ENCODE assay signal across 33 cellular contexts in genomic region chr4:109004431-109004830, GRCh38.
"Had no signal": no experiment of that assay in that cellular context is flagged by ENCODE, and none has a peak within 500 bp of the region (broad histone marks: within the 10 kb centered on the region; RNA-seq: fewer than 3 reads in every experiment).

No MANE protein-coding gene starts in this region.

- H3K4me3 ChIP-seq: adrenal gland, body of pancreas, esophagus muscularis mucosa, gastroesophageal sphincter, heart right ventricle had no signal

- FAIRE-seq: colon had no signal

- H3K27me3 Mint-ChIP-seq: activated CD4-positive, alpha-beta memory T cell treated with anti-CD3 and anti-CD28 coated beads for 36 hours; activated CD4-positive, alpha-beta T cell treated with anti-CD3 and anti-CD28 coated beads for 36 hours; activated CD4-positive, alpha-beta T cell treated with anti-CD3 and anti-CD28 coated beads, Interleukin-2, amount 10 ng/mL, durations not matched to agents 24 days and 14 days; activated naive CD4-positive, alpha-beta T cell treated with anti-CD3 and anti-CD28 coated beads, Interleukin-2, amount 50 U/mL, for 24 hours; activated naive CD8-positive, alpha-beta T cell treated with anti-CD3 and anti-CD28 coated beads for 36 hours; activated naive CD8-positive, alpha-beta T cell treated with anti-CD3 and anti-CD28 coated beads, Interleukin-2, amount 50 U/mL, for 24 hours; effector memory CD8-positive, alpha-beta T cell had no signal

- H3K9me3 ChIP-seq: adrenal gland, body of pancreas, esophagus muscularis mucosa, gastroesophageal sphincter had no signal

- H3K27ac Mint-ChIP-seq: activated CD4-positive, alpha-beta memory T cell treated with anti-CD3 and anti-CD28 coated beads for 36 hours; activated CD4-positive, alpha-beta T cell treated with anti-CD3 and anti-CD28 coated beads for 36 hours; activated CD4-positive, alpha-beta T cell treated with anti-CD3 and anti-CD28 coated beads, Interleukin-2, amount 10 ng/mL, durations not matched to agents 24 days and 14 days; activated CD8-positive, alpha-beta memory T cell treated with anti-CD3 and anti-CD28 coated beads, Interleukin-2, amount 10 ng/mL, durations not matched to agents 7 days and 5 days; activated CD8-positive, alpha-beta T cell treated with anti-CD3 and anti-CD28 coated beads, Interleukin-2, amount 10 ng/mL, durations not matched to agents 7 days and 5 days; activated naive CD4-positive, alpha-beta T cell treated with anti-CD3 and anti-CD28 coated beads for 36 hours; activated naive CD4-positive, alpha-beta T cell treated with anti-CD3 and anti-CD28 coated beads, Interleukin-2, amount 50 U/mL, for 24 hours; activated naive CD8-positive, alpha-beta T cell treated with anti-CD3 and anti-CD28 coated beads for 36 hours; activated naive CD8-positive, alpha-beta T cell treated with anti-CD3 and anti-CD28 coated beads, Interleukin-2, amount 50 U/mL, for 24 hours; activated T-helper 1 cell treated with anti-CD3 and anti-CD28 coated beads, Interleukin-12 subunit alpha, Interleukin-12 subunit beta, Interleukin-2, Interleukin-4 antibody, amounts not matched to agents 30 ng/mL and 10 ng/mL and 1 ng/mL, durations not matched to agents 14 hours and 24 hours and 36 hours; activated T-helper 2 cell treated with anti-CD3 and anti-CD28 coated beads, Interferon-gamma antibody, Interleukin-2, Interleukin-4, amounts not matched to agents 10 μg/mL and 5 μg/mL and 100 μg/mL, durations not matched to agents 14 hours and 24 hours and 36 hours; effector memory CD8-positive, alpha-beta T cell had no signal

- H3K4me1 ChIP-seq: adrenal gland, body of pancreas, esophagus muscularis mucosa, gastroesophageal sphincter, heart right ventricle had no signal

- DNase-seq: activated CD4-positive, alpha-beta memory T cell treated with anti-CD3 and anti-CD28 coated beads for 36 hours; activated CD4-positive, alpha-beta T cell treated with anti-CD3 and anti-CD28 coated beads for 36 hours; activated CD4-positive, alpha-beta T cell treated with anti-CD3 and anti-CD28 coated beads, Interleukin-2, amount 10 ng/mL, durations not matched to agents 24 days and 14 days; activated CD4-positive, CD25-positive, alpha-beta regulatory T cell; activated CD4-positive, CD25-positive, alpha-beta regulatory T cell treated with anti-CD3 and anti-CD28 coated beads, Interleukin-2, amount 50 U/mL, for 72 hours; activated CD8-positive, alpha-beta memory T cell treated with anti-CD3 and anti-CD28 coated beads, Interleukin-2, amount 10 ng/mL, durations not matched to agents 7 days and 5 days; activated CD8-positive, alpha-beta memory T cell treated with anti-CD3 and anti-CD28 coated beads, Interleukin-2, amount 50 U/mL, for 4 hours; activated CD8-positive, alpha-beta T cell treated with anti-CD3 and anti-CD28 coated beads, Interleukin-2, amount 10 ng/mL, durations not matched to agents 7 days and 5 days; activated effector memory CD4-positive, alpha-beta T cell treated with anti-CD3 and anti-CD28 coated beads, Interleukin-2, amount 50 U/mL, for 16 hours; activated naive CD4-positive, alpha-beta T cell treated with anti-CD3 and anti-CD28 coated beads for 36 hours; activated naive CD8-positive, alpha-beta T cell treated with anti-CD3 and anti-CD28 coated beads for 36 hours; activated naive CD8-positive, alpha-beta T cell treated with anti-CD3 and anti-CD28 coated beads, Interleukin-2, amount 50 U/mL, for 24 hours; activated T-cell treated with anti-CD3 and anti-CD28 coated beads, Interleukin-2, amount 50 U/mL, for 1 hour; activated T-cell treated with anti-CD3 and anti-CD28 coated beads, Interleukin-2, amount 50 U/mL, for 48 hours; adrenal gland; amygdala; aorta; body of pancreas; cortex of kidney; dermis blood vessel endothelial cell; effector CD4-positive, alpha-beta T cell; effector memory CD8-positive, alpha-beta T cell; erythroblast; foreskin keratinocyte; heart right ventricle; T1000; WERI-Rb-1 had no signal

- H3K27me3 ChIP-seq: adrenal gland, body of pancreas, esophagus muscularis mucosa, gastroesophageal sphincter, heart right ventricle had no signal

- H3K27ac ChIP-seq: adrenal gland, body of pancreas, esophagus muscularis mucosa, gastroesophageal sphincter, heart right ventricle, WERI-Rb-1 had no signal

- H3K9me3 Mint-ChIP-seq: activated CD4-positive, alpha-beta memory T cell treated with anti-CD3 and anti-CD28 coated beads for 36 hours; activated CD4-positive, alpha-beta T cell treated with anti-CD3 and anti-CD28 coated beads, Interleukin-2, amount 10 ng/mL, durations not matched to agents 24 days and 14 days; activated naive CD4-positive, alpha-beta T cell treated with anti-CD3 and anti-CD28 coated beads for 36 hours; activated naive CD4-positive, alpha-beta T cell treated with anti-CD3 and anti-CD28 coated beads, Interleukin-2, amount 50 U/mL, for 24 hours; activated naive CD8-positive, alpha-beta T cell treated with anti-CD3 and anti-CD28 coated beads for 36 hours; activated naive CD8-positive, alpha-beta T cell treated with anti-CD3 and anti-CD28 coated beads, Interleukin-2, amount 50 U/mL, for 24 hours; activated T-helper 1 cell treated with anti-CD3 and anti-CD28 coated beads, Interleukin-12 subunit alpha, Interleukin-12 subunit beta, Interleukin-2, Interleukin-4 antibody, amounts not matched to agents 30 ng/mL and 10 ng/mL and 1 ng/mL, durations not matched to agents 14 hours and 24 hours and 36 hours; activated T-helper 2 cell treated with anti-CD3 and anti-CD28 coated beads, Interferon-gamma antibody, Interleukin-2, Interleukin-4, amounts not matched to agents 10 μg/mL and 5 μg/mL and 100 μg/mL, durations not matched to agents 14 hours and 24 hours and 36 hours; effector memory CD8-positive, alpha-beta T cell had no signal

- H3K4me1 Mint-ChIP-seq: activated naive CD4-positive, alpha-beta T cell treated with anti-CD3 and anti-CD28 coated beads, Interleukin-2, amount 50 U/mL, for 24 hours had no signal

- H3K36me3 ChIP-seq: adrenal gland, esophagus muscularis mucosa, gastroesophageal sphincter, heart right ventricle, WERI-Rb-1 had no signal

- ATAC-seq: activated CD4-positive, alpha-beta T cell treated with anti-CD3 and anti-CD28 coated beads for 36 hours; activated CD8-positive, alpha-beta memory T cell treated with anti-CD3 and anti-CD28 coated beads, Interleukin-2, amount 10 ng/mL, durations not matched to agents 7 days and 5 days; activated CD8-positive, alpha-beta T cell treated with anti-CD3 and anti-CD28 coated beads, Interleukin-2, amount 10 ng/mL, durations not matched to agents 7 days and 5 days; activated naive CD8-positive, alpha-beta T cell treated with anti-CD3 and anti-CD28 coated beads, Interleukin-2, amount 50 U/mL, for 24 hours; body of pancreas; effector memory CD8-positive, alpha-beta T cell; gastroesophageal sphincter; heart right ventricle had no signal

- H3K4me3 Mint-ChIP-seq: activated CD4-positive, alpha-beta memory T cell treated with anti-CD3 and anti-CD28 coated beads for 36 hours; activated CD4-positive, alpha-beta T cell treated with anti-CD3 and anti-CD28 coated beads for 36 hours; activated CD4-positive, alpha-beta T cell treated with anti-CD3 and anti-CD28 coated beads, Interleukin-2, amount 10 ng/mL, durations not matched to agents 24 days and 14 days; activated CD8-positive, alpha-beta memory T cell treated with anti-CD3 and anti-CD28 coated beads, Interleukin-2, amount 10 ng/mL, durations not matched to agents 7 days and 5 days; activated CD8-positive, alpha-beta T cell treated with anti-CD3 and anti-CD28 coated beads, Interleukin-2, amount 10 ng/mL, durations not matched to agents 7 days and 5 days; activated naive CD4-positive, alpha-beta T cell treated with anti-CD3 and anti-CD28 coated beads for 36 hours; activated naive CD4-positive, alpha-beta T cell treated with anti-CD3 and anti-CD28 coated beads, Interleukin-2, amount 50 U/mL, for 24 hours; activated naive CD8-positive, alpha-beta T cell treated with anti-CD3 and anti-CD28 coated beads for 36 hours; activated naive CD8-positive, alpha-beta T cell treated with anti-CD3 and anti-CD28 coated beads, Interleukin-2, amount 50 U/mL, for 24 hours; activated T-helper 1 cell treated with anti-CD3 and anti-CD28 coated beads, Interleukin-12 subunit alpha, Interleukin-12 subunit beta, Interleukin-2, Interleukin-4 antibody, amounts not matched to agents 30 ng/mL and 10 ng/mL and 1 ng/mL, durations not matched to agents 14 hours and 24 hours and 36 hours; effector memory CD8-positive, alpha-beta T cell had no signal

- H3K36me3 Mint-ChIP-seq: activated CD4-positive, alpha-beta memory T cell treated with anti-CD3 and anti-CD28 coated beads for 36 hours; activated CD8-positive, alpha-beta memory T cell treated with anti-CD3 and anti-CD28 coated beads, Interleukin-2, amount 10 ng/mL, durations not matched to agents 7 days and 5 days; activated naive CD4-positive, alpha-beta T cell treated with anti-CD3 and anti-CD28 coated beads, Interleukin-2, amount 50 U/mL, for 24 hours; activated naive CD8-positive, alpha-beta T cell treated with anti-CD3 and anti-CD28 coated beads for 36 hours had no signal
